In genomic region chr15:66897381-66897780, GRCh38 we compare ENCODE assay signal across 22 cellular contexts.
"Had no signal": no experiment of that assay in that cellular context is flagged by ENCODE, and none has a peak within 500 bp of the region (broad histone marks: within the 10 kb centered on the region; RNA-seq: fewer than 3 reads in every experiment).

No MANE protein-coding gene starts in this region.

- H3K9me3 ChIP-seq: SJCRH30, SK-N-SH had no signal

- DNase-seq: activated CD4-positive, alpha-beta memory T cell treated with anti-CD3 and anti-CD28 coated beads for 36 hours; activated CD4-positive, alpha-beta T cell treated with anti-CD3 and anti-CD28 coated beads, Interleukin-2, amount 10 ng/mL, durations not matched to agents 7 days and 5 days; activated CD8-positive, alpha-beta memory T cell treated with anti-CD3 and anti-CD28 coated beads, Interleukin-2, amount 50 U/mL, for 4 hours; activated naive CD4-positive, alpha-beta T cell; activated naive CD4-positive, alpha-beta T cell treated with anti-CD3 and anti-CD28 coated beads, Interleukin-2, amount 50 U/mL, for 16 hours; activated naive CD8-positive, alpha-beta T cell treated with anti-CD3 and anti-CD28 coated beads for 36 hours; activated T-cell treated with anti-CD3 and anti-CD28 coated beads for 4 hours; activated T-cell treated with anti-CD3 and anti-CD28 coated beads, Interleukin-2, amount 50 U/mL, for 4 hours; amniotic stem cell; brain microvascular endothelial cell; Karpas-422; KBM-7; NCI-H1105; NCI-H1417 treated with DMSO at 0.1 percent for 48 hours; NCI-H187 treated with DMSO at 0.1 percent for 48 hours; NCI-H2081; NCI-H345; NCI-H524 treated with DMSO at 0.1 percent for 48 hours; PC-3; SHP77; SJCRH30; SK-N-SH had no signal

- H3K4me2 ChIP-seq: SK-N-SH had no signal

- H3K4me3 ChIP-seq: SJCRH30 had no signal

- H3K36me3 ChIP-seq: brain microvascular endothelial cell, SJCRH30 had no signal

- H3K27ac ChIP-seq: brain microvascular endothelial cell, SJCRH30 had no signal

- H3K9ac ChIP-seq: SK-N-SH had no signal

- H3K27me3 ChIP-seq: brain microvascular endothelial cell, SJCRH30 had no signal

- ATAC-seq: activated T-cell treated with anti-CD3 and anti-CD28 coated beads, Interleukin-2, amount 50 U/mL, for 4 hours; PC-3 had no signal
